In the genomic region with DNA sequence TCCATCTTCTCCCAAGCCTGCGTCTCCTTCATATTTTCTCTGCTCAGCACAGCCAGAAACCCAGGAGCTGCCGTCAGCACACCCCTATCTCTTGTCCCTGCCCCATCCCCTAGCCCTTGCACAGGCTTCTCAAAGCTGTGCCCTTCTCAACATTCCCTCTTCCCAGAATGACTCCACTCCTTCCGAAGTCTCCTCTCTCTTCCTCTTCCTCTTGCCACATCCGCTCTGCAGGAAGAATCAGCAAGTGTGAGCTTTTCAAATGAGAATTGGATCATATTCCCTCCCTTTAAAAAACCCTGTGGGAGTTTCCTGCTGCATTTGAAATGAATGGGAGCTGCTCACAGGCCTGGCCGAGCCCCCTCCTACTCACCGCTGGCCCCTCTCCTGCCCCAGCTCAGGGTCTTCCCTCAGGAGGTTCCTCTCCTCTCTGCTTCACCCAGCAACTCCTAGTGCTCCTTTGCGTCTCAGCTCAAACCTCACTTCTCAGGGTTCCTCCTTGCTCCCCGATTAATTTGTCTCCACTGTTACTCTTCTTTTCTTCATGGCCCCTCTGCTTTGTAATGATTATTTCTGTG, we compare ENCODE assay signal across 1 cellular context.
TF ChIP-seq lines count a peak whose summit lies in the region.

No MANE protein-coding gene starts in this region.

TF ChIP-seq in H1, 55 proteins besides CTCF, POLR2A, EP300 and RAD21:
- peak; percentile 20 for TF ChIP-seq KDM4A (IDR thresholded peaks at IDR 0.05; ENCODE audit: low read depth, low read length, severe bottlenecking)
- TF ChIP-seq, protein P1, sequence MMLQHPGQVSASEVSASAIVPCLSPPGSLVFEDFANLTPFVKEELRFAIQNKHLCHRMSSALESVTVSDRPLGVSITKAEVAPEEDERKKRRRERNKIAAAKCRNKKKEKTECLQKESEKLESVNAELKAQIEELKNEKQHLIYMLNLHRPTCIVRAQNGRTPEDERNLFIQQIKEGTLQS (IDR thresholded peaks at IDR 0.05; ENCODE audit: insufficient read depth, low read depth, low read length): no peak
- TF ChIP-seq PHF8 (conservative IDR thresholded peaks at IDR 0.05; ENCODE audit: low read depth, low read length): no peak
